ENCODE assay signal across 8 cellular contexts in genomic region chr6:83192456-83192855, GRCh38. TPM values are rescaled to one million over a fixed set of nuclear protein-coding genes. Genes with fewer than 3 reads are reported as not detected.
DNase-seq lines count a peak whose midpoint lies in the region; ATAC-seq, FAIRE-seq and TF ChIP-seq lines count a peak whose summit lies in the region.

No MANE protein-coding gene starts in this region.

- TF ChIP-seq CTCF in GM12865 (IDR thresholded peaks at IDR 0.05; ENCODE audit: insufficient read depth, low read depth, low read length, missing control alignments) (no peak), OCI-LY3 (IDR thresholded peaks at IDR 0.05; ENCODE audit: low read depth, low read length) (no peak), pancreas (IDR thresholded peaks at IDR 0.05) (no peak)

- peaks cover 64% of the 10 kb centered on the region for H3K36me3 ChIP-seq in OCI-LY3 (replicated peaks; ENCODE audit: low read depth, low read length)
- H3K36me3 ChIP-seq in pancreas: no peaks in the 10 kb centered on the region

- peak overlapping the region; percentile 79 for H3K4me2 ChIP-seq in OCI-LY3 (ENCODE audit: low read length)

- H3K4me3 ChIP-seq in GM12865 (ENCODE audit: low read depth, low read length) (peak overlapping the region; percentile 96), OCI-LY3 (ENCODE audit: low read length) (peak overlapping the region; percentile 89), pancreas (peak overlapping the region; percentile 43 to 95 (median 82))

- H4K20me1 ChIP-seq in OCI-LY3 (ENCODE audit: insufficient read depth, low read length): peaks cover 30% of the 10 kb centered on the region

- ATAC-seq in pancreas: peak in 1 of 4 donors; percentile 0
- ATAC-seq in HG02678 (IDR thresholded peaks at IDR 0.05; ENCODE audit: unreplicated experiment): no peak
- no peak for ATAC-seq in HG02623 (IDR thresholded peaks at IDR 0.05; ENCODE audit: unreplicated experiment)
- ATAC-seq in HG02973 (IDR thresholded peaks at IDR 0.05; ENCODE audit: unreplicated experiment): no peak

- no peaks in the 10 kb centered on the region for H3K27me3 ChIP-seq in OCI-LY3 (ENCODE audit: low read depth, low read length)
- no peaks in the 10 kb centered on the region for H3K27me3 ChIP-seq in pancreas

- H3K9me3 ChIP-seq in OCI-LY3 (ENCODE audit: insufficient read depth, low read length): no peaks in the 10 kb centered on the region
- no peaks in the 10 kb centered on the region for H3K9me3 ChIP-seq in pancreas

- DNase-seq in GM12865 (ENCODE audit: low read depth): no peak
- DNase-seq in epithelial cell of prostate (ENCODE audit: low read depth, low spot score): no peak
- DNase-seq in pancreas: no peak
- DNase-seq in SHP77 treated with DMSO at 0.1 percent for 48 hours (lab: John Stamatoyannopoulos, UW): no peak

- no peak for FAIRE-seq in pancreas (lab: Jason Lieb, UNC)

- H3K79me2 ChIP-seq in OCI-LY3 (ENCODE audit: low read length): peaks cover 50% of the 10 kb centered on the region

- H3K4me1 ChIP-seq in OCI-LY3 (ENCODE audit: low read length) (peaks cover 13% of the 10 kb centered on the region), pancreas (peaks cover 12 to 32% (median 17%) of the 10 kb centered on the region in 3 donors)

- peak overlapping the region; percentile 92 for H3K9ac ChIP-seq in OCI-LY3 (ENCODE audit: low read length)

- intact Hi-C loops in pancreas (cut with DNase I): no loop called here

- H3K27ac ChIP-seq in OCI-LY3 (ENCODE audit: low read length) (peak overlapping the region; percentile 41; the same call in 1 of the 2 replicates), epithelial cell of prostate (peak overlapping the region; percentile 54), pancreas (peak overlapping the region; percentile 83 to 93 (median 88))

- 1% methylated on average over 4 of the region's 4 CpGs for WGBS in pancreas, 2 donors

- peak overlapping the region; percentile 52 for H2AFZ ChIP-seq in OCI-LY3 (ENCODE audit: low read depth, low read length)

RNA-seq across cellular contexts. Expression of gene PGM3, which starts 0.6 kb away (rescaled TPM):
- 10 to 100 TPM; 46.7 to 67.6 (median 55.5) TPM for total RNA-seq in pancreas
- 10 to 100 TPM; 14.2 to 21.5 TPM for polyA plus RNA-seq in pancreas

RNA-seq across cellular contexts. Expression of gene RWDD2A, which starts 0.7 kb away (rescaled TPM):
- 1 to 10 TPM; 3.3 to 5.6 (median 4.3) TPM for total RNA-seq in pancreas
- polyA plus RNA-seq in pancreas: 1 to 10 TPM; 6.2 to 6.8 TPM
